In genomic region chr5:156326718-156327259, GRCh38 we compare ENCODE assay signal across 10 cellular contexts. TPM values are rescaled to one million over a fixed set of nuclear protein-coding genes. Genes with fewer than 3 reads are reported as not detected.
DNase-seq lines count a peak whose midpoint lies in the region; ATAC-seq and TF ChIP-seq lines count a peak whose summit lies in the region.
"Had no signal": no experiment of that assay in that cellular context is flagged by ENCODE, and none has a peak within 500 bp of the region (broad histone marks: within the 10 kb centered on the region; RNA-seq: fewer than 3 reads in every experiment).

Gene SGCD (plus strand): TSS chr5:156327164.

- ATAC-seq in naive thymus-derived CD8-positive, alpha-beta T cell = no peak
- ATAC-seq in stimulated activated naive B cell treated with anti-CD40 and anti-IgM and Interleukin-4, amounts not matched to agents 10 μg/mL and 1 μg/mL and 100 μg/mL, for 72 hours (replicated peaks) = no peak

- peaks cover 4% of the 10 kb centered on the region for H3K9me3 Mint-ChIP-seq in nephron progenitor cell
- H3K9me3 Mint-ChIP-seq in naive thymus-derived CD8-positive, alpha-beta T cell = peaks cover 0 to 4% (median 0%) of the 10 kb centered on the region in 9 donors
- H3K9me3 Mint-ChIP-seq in stimulated activated naive B cell treated with anti-CD40 and anti-IgM and Interleukin-4, amounts not matched to agents 10 μg/mL and 1 μg/mL and 100 μg/mL, for 72 hours = no peaks in the 10 kb centered on the region

- no peaks in the 10 kb centered on the region for H3K36me3 Mint-ChIP-seq in nephron progenitor cell (ENCODE audit: low read depth)
- no peaks in the 10 kb centered on the region for H3K36me3 Mint-ChIP-seq in naive thymus-derived CD8-positive, alpha-beta T cell
- no peaks in the 10 kb centered on the region for H3K36me3 Mint-ChIP-seq in stimulated activated naive B cell treated with anti-CD40 and anti-IgM and Interleukin-4, amounts not matched to agents 10 μg/mL and 1 μg/mL and 100 μg/mL, for 72 hours
- H3K36me3 Mint-ChIP-seq: naive B cell had no signal

- in situ Hi-C loops in GM13976 (cut with MboI; ENCODE audit: low sequenced_read_pairs, unreplicated experiment) = no loop called here

- POLR2A ChIA-PET in naive thymus-derived CD8-positive, alpha-beta T cell (lab: Charles Lee) = no interaction called here

- peaks cover 63% of the 10 kb centered on the region for H3K4me1 Mint-ChIP-seq in nephron progenitor cell
- peaks cover 0 to 7% (median 0%) of the 10 kb centered on the region in 4 donors for H3K4me1 Mint-ChIP-seq in naive thymus-derived CD8-positive, alpha-beta T cell
- no peaks in the 10 kb centered on the region for H3K4me1 Mint-ChIP-seq in stimulated activated naive B cell treated with anti-CD40 and anti-IgM and Interleukin-4, amounts not matched to agents 10 μg/mL and 1 μg/mL and 100 μg/mL, for 72 hours
- H3K4me1 Mint-ChIP-seq: naive B cell had no signal

- peak within 1 kb of the TSS; percentile 35 for H3K4me3 Mint-ChIP-seq in nephron progenitor cell
- no peak within 1 kb of the TSS for H3K4me3 Mint-ChIP-seq in naive thymus-derived CD8-positive, alpha-beta T cell
- H3K4me3 Mint-ChIP-seq in stimulated activated naive B cell treated with anti-CD40 and anti-IgM and Interleukin-4, amounts not matched to agents 10 μg/mL and 1 μg/mL and 100 μg/mL, for 72 hours = no peak within 1 kb of the TSS
- H3K4me3 Mint-ChIP-seq: naive B cell had no signal

- DNase-seq in A172 (ENCODE audit: low spot score) = peak; percentile 50
- DNase-seq in SK-N-DZ (ENCODE audit: low spot score) = peak; percentile 30
- peak; percentile 46 for DNase-seq in fibroblast of villous mesenchyme (ENCODE audit: low read depth)
- peak; percentile 4 for DNase-seq in nephron progenitor cell
- no peak for DNase-seq in naive thymus-derived CD8-positive, alpha-beta T cell
- DNase-seq in stimulated activated naive B cell treated with anti-CD40 and anti-IgM and Interleukin-4, amounts not matched to agents 10 μg/mL and 1 μg/mL and 100 μg/mL, for 72 hours = no peak
- no peak for DNase-seq in SKM-1 (lab: John Stamatoyannopoulos, UW; ENCODE audit: unreplicated experiment)
- DNase-seq in GM13976 (ENCODE audit: low spot score) = no peak
- DNase-seq: naive B cell had no signal

- peak within 1 kb of the TSS; percentile 67 for H3K27ac Mint-ChIP-seq in nephron progenitor cell
- H3K27ac Mint-ChIP-seq in naive thymus-derived CD8-positive, alpha-beta T cell = no peak within 1 kb of the TSS
- H3K27ac Mint-ChIP-seq in stimulated activated naive B cell treated with anti-CD40 and anti-IgM and Interleukin-4, amounts not matched to agents 10 μg/mL and 1 μg/mL and 100 μg/mL, for 72 hours = no peak within 1 kb of the TSS

- peak within 1 kb of the TSS; percentile 30 for H3K4me3 ChIP-seq in fibroblast of villous mesenchyme (ENCODE audit: low read depth, low read length)
- H3K4me3 ChIP-seq: BLaER1 treated with 17β-estradiol and CSF1 and Interleukin-3, amounts not matched to agents 10 nM and 100 nM had no signal

- H3K27me3 Mint-ChIP-seq in nephron progenitor cell (ENCODE audit: low read depth, poor library complexity) = peaks cover 5% of the 10 kb centered on the region
- peaks cover 11 to 41% (median 14%) of the 10 kb centered on the region in 5 donors for H3K27me3 Mint-ChIP-seq in naive thymus-derived CD8-positive, alpha-beta T cell
- peaks cover 0 to 10% of the 10 kb centered on the region in 2 donors for H3K27me3 Mint-ChIP-seq in stimulated activated naive B cell treated with anti-CD40 and anti-IgM and Interleukin-4, amounts not matched to agents 10 μg/mL and 1 μg/mL and 100 μg/mL, for 72 hours

- TF ChIP-seq CTCF in fibroblast of villous mesenchyme (IDR thresholded peaks at IDR 0.05; ENCODE audit: insufficient read depth, low read depth, low read length) (no peak), nephron progenitor cell (IDR thresholded peaks at IDR 0.05) (no peak), GM13976 (IDR thresholded peaks at IDR 0.05; ENCODE audit: borderline replicate concordance, control extremely low read depth, extremely low read depth, insufficient read depth, missing control alignments) (no peak)

RNA-seq across cellular contexts. Expression of gene SGCD, which starts in this region (rescaled TPM):
- total RNA-seq in A172 (2014; rRNA removed; shearing (Covaris generic)) = 3.5 and 8.5 TPM in 2 replicates
- not detected in 2 replicates for polyA plus RNA-seq in SK-N-DZ (2014; cell fraction: cytosol; rRNA removed)
- not detected in 2 replicates for polyA plus RNA-seq in SK-N-DZ (2014; cell fraction: nucleus; rRNA removed)
- 13.8 and 15.1 TPM in 2 replicates for total RNA-seq in fibroblast of villous mesenchyme
- total RNA-seq in naive thymus-derived CD8-positive, alpha-beta T cell = under 1 TPM in 1 of 2 experiments, not detected in 1; 0.18 TPM
- polyA plus RNA-seq in naive thymus-derived CD8-positive, alpha-beta T cell = 1 to 10 TPM in 1 of 3 donors, not detected in 2; 2.0 TPM

Comparison
In these comparisons a context has a peak if more than half of its experiments do, and no peak if none do; other contexts are left out.
1. DNase-seq: peak in A172 (single experiment), SK-N-DZ (single experiment), fibroblast of villous mesenchyme (single experiment) and nephron progenitor cell (single experiment); none in naive thymus-derived CD8-positive, alpha-beta T cell (0 of 10), stimulated activated naive B cell treated with anti-CD40 and anti-IgM and Interleukin-4, amounts not matched to agents 10 μg/mL and 1 μg/mL and 100 μg/mL, for 72 hours (single experiment), SKM-1 (single experiment) and GM13976 (single experiment).